In the genomic region with DNA sequence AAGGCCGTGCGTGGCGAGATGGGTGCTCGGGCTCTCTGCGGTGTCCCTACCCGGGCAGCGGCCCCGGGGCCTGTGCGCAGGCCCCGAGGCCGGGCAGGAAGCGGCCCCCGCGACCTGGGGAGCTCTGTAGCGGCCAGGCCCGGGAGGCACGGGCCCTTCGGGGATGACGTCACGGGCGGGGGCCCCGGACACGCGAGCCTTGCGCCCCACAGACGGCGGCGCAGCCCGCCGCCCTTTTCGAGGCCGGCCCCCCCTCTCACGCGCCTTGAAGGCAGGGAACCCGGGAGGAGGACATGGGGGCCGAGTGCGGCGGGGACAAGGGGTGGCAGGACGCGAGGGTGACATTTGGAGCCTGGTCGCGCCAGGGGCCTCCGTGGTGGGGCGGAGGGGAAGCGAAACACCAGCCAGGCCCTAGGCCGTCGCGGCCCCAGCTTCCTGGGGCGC, we compare ENCODE assay signal across 8 cellular contexts. TPM values are rescaled to one million over a fixed set of nuclear protein-coding genes. Genes with fewer than 3 reads are reported as not detected.
DNase-seq lines count a peak whose midpoint lies in the region; ATAC-seq, FAIRE-seq and TF ChIP-seq lines count a peak whose summit lies in the region.

No MANE protein-coding gene starts in this region.

- peak overlapping the region; percentile 96 for H3K4me2 ChIP-seq in Loucy (ENCODE audit: low read depth, low read length, poor library complexity, severe bottlenecking)
- H3K4me2 ChIP-seq in endothelial cell of umbilical vein (ENCODE audit: insufficient read depth, low read length), result peak overlapping the region; percentile 42

- H3K27me3 Mint-ChIP-seq in CD4-positive, CD25-positive, alpha-beta regulatory T cell, result peaks cover 9% of the 10 kb centered on the region
- peaks cover 8% of the 10 kb centered on the region for H3K27me3 Mint-ChIP-seq in activated CD8-positive, alpha-beta T cell treated with anti-CD3 and anti-CD28 coated beads, Interleukin-2, amount 10 ng/mL, durations not matched to agents 7 days and 5 days (ENCODE audit: low read depth)

- H3K36me3 ChIP-seq in CD4-positive, CD25-positive, alpha-beta regulatory T cell (ENCODE audit: control insufficient read depth, insufficient read depth, low read length), result no peaks in the 10 kb centered on the region
- H3K36me3 ChIP-seq in Loucy (ENCODE audit: insufficient read depth, low read length), result no peaks in the 10 kb centered on the region
- no peaks in the 10 kb centered on the region for H3K36me3 ChIP-seq in endothelial cell of umbilical vein (ENCODE audit: control insufficient read depth in 2 of 2, extremely low read depth in 1 of 2, insufficient read depth in 2 of 2, low read length in 2 of 2)
- no peaks in the 10 kb centered on the region for H3K36me3 ChIP-seq in mucosa of stomach (ENCODE audit: control insufficient read depth, insufficient read depth, low read length)
- no peaks in the 10 kb centered on the region for H3K36me3 ChIP-seq in subcutaneous abdominal adipose tissue (ENCODE audit: control insufficient read depth in 5 of 5, insufficient read depth in 5 of 5, low read length in 5 of 5)

- POLR2A ChIA-PET in activated CD8-positive, alpha-beta T cell treated with anti-CD3 and anti-CD28 coated beads, Interleukin-2, amount 10 ng/mL, durations not matched to agents 7 days and 5 days (lab: Charles Lee), result interaction anchor here (0.5 to 2.8 kb wide), 9 partner anchors 10 to 233 kb away, joined by 3 to 38 read pairs (median 4); a partner anchor contains a TSS
- POLR2A ChIA-PET in endothelial cell of umbilical vein (lab: Charles Lee), result no interaction called here

- dilution Hi-C loops in endothelial cell of umbilical vein (cut with MboI; ENCODE audit: extremely low pct_ligation_motif_present, low sequenced_read_pairs), result no loop called here

- peaks cover 20% of the 10 kb centered on the region for H3K4me1 ChIP-seq in CD4-positive, CD25-positive, alpha-beta regulatory T cell (ENCODE audit: control insufficient read depth, insufficient read depth, low read length, poor library complexity, severe bottlenecking)
- peaks cover 39% of the 10 kb centered on the region for H3K4me1 ChIP-seq in Loucy (ENCODE audit: insufficient read depth, low read length, poor library complexity, severe bottlenecking)
- H3K4me1 ChIP-seq in endothelial cell of umbilical vein (ENCODE audit: control insufficient read depth, extremely low read depth, insufficient read depth, low read length), result peaks cover 30% of the 10 kb centered on the region
- peaks cover 38% of the 10 kb centered on the region for H3K4me1 ChIP-seq in mucosa of stomach (ENCODE audit: control insufficient read depth, insufficient read depth, low read length)
- peaks cover 6 to 43% (median 31%) of the 10 kb centered on the region in 5 donors for H3K4me1 ChIP-seq in subcutaneous abdominal adipose tissue (ENCODE audit: control insufficient read depth in 5 of 5, insufficient read depth in 5 of 5, low read length in 5 of 5)

- peaks cover 58% of the 10 kb centered on the region for H3K79me2 ChIP-seq in Loucy (ENCODE audit: insufficient read depth, low read length)
- peaks cover 56% of the 10 kb centered on the region for H3K79me2 ChIP-seq in endothelial cell of umbilical vein (ENCODE audit: control insufficient read depth, insufficient read depth, low read length)

- H3F3A ChIP-seq in Loucy (ENCODE audit: low read depth), result no peaks in the 10 kb centered on the region

- peak; percentile 21 for ATAC-seq in CD4-positive, CD25-positive, alpha-beta regulatory T cell (ENCODE audit: low read depth in 2 of 2)
- ATAC-seq in activated CD8-positive, alpha-beta T cell treated with anti-CD3 and anti-CD28 coated beads, Interleukin-2, amount 10 ng/mL, durations not matched to agents 7 days and 5 days, result peak; percentile 54

- peak; percentile 40 to 66 (median 46) for DNase-seq in CD4-positive, CD25-positive, alpha-beta regulatory T cell
- DNase-seq in GM20000 (ENCODE audit: low spot score) (peak; percentile 89), endothelial cell of umbilical vein (ENCODE audit: low read depth, low spot score) (peak; percentile 19), DMS79 (lab: John Stamatoyannopoulos, UW) (no peak)
- DNase-seq in activated CD8-positive, alpha-beta T cell treated with anti-CD3 and anti-CD28 coated beads, Interleukin-2, amount 10 ng/mL, durations not matched to agents 7 days and 5 days, result peak; percentile 68

- TSS peak; percentile 79 for BruUV-seq in endothelial cell of umbilical vein (replicated peaks; lab: Mats Ljungman, UMichigan)

- H2AFZ ChIP-seq in Loucy (ENCODE audit: low read length), result peak overlapping the region; percentile 51
- peak overlapping the region; percentile 16 for H2AFZ ChIP-seq in endothelial cell of umbilical vein (ENCODE audit: low read depth, low read length)

- H3K9me3 Mint-ChIP-seq in CD4-positive, CD25-positive, alpha-beta regulatory T cell, result no peaks in the 10 kb centered on the region
- H3K9me3 Mint-ChIP-seq in activated CD8-positive, alpha-beta T cell treated with anti-CD3 and anti-CD28 coated beads, Interleukin-2, amount 10 ng/mL, durations not matched to agents 7 days and 5 days (ENCODE audit: insufficient read depth), result no peaks in the 10 kb centered on the region

- H3K9me2 ChIP-seq in Loucy (replicated peaks; ENCODE audit: low read depth, low read length), result no peaks in the 10 kb centered on the region

- no peaks in the 10 kb centered on the region for H3K9me3 ChIP-seq in CD4-positive, CD25-positive, alpha-beta regulatory T cell (ENCODE audit: control insufficient read depth in 2 of 2, low read length in 2 of 2)
- H3K9me3 ChIP-seq in Loucy (ENCODE audit: insufficient read depth, low read depth, low read length) (no peaks in the 10 kb centered on the region), endothelial cell of umbilical vein (replicated peaks; ENCODE audit: control insufficient read depth, insufficient read depth, low read length) (no peaks in the 10 kb centered on the region), mucosa of stomach (ENCODE audit: control insufficient read depth, low read length) (no peaks in the 10 kb centered on the region), subcutaneous abdominal adipose tissue (ENCODE audit: control insufficient read depth in 5 of 5, low read length in 5 of 5) (no peaks in the 10 kb centered on the region)

- peak overlapping the region; percentile 97 for H3K9ac ChIP-seq in Loucy (ENCODE audit: low read depth, low read length, poor library complexity, severe bottlenecking)
- H3K9ac ChIP-seq in endothelial cell of umbilical vein (replicated peaks; ENCODE audit: extremely low read depth, insufficient read depth, low read length), result peak overlapping the region; percentile 86
- peak overlapping the region; percentile 88 for H3K9ac ChIP-seq in mucosa of stomach (ENCODE audit: low read length)
- peak overlapping the region in 4 of 5 donors; percentile 70 to 86 (median 78) for H3K9ac ChIP-seq in subcutaneous abdominal adipose tissue (ENCODE audit: low read length in 5 of 5)

- no peaks in the 10 kb centered on the region for H3K9me1 ChIP-seq in endothelial cell of umbilical vein (replicated peaks; ENCODE audit: control insufficient read depth, extremely low read depth, insufficient read depth, low read length)

- no peaks in the 10 kb centered on the region for H3K27me3 ChIP-seq in CD4-positive, CD25-positive, alpha-beta regulatory T cell (ENCODE audit: control insufficient read depth, insufficient read depth, low read length)
- H3K27me3 ChIP-seq in Loucy (ENCODE audit: insufficient read depth, low read length, poor library complexity, severe bottlenecking), result peaks cover 10% of the 10 kb centered on the region
- H3K27me3 ChIP-seq in endothelial cell of umbilical vein (ENCODE audit: control insufficient read depth in 2 of 2, insufficient read depth in 2 of 2, low read length in 2 of 2), result no peaks in the 10 kb centered on the region
- no peaks in the 10 kb centered on the region for H3K27me3 ChIP-seq in mucosa of stomach (ENCODE audit: control insufficient read depth, insufficient read depth, low read length)
- H3K27me3 ChIP-seq in subcutaneous abdominal adipose tissue (ENCODE audit: control insufficient read depth in 5 of 5, insufficient read depth in 4 of 5, low read length in 5 of 5), result no peaks in the 10 kb centered on the region

- peaks cover 34% of the 10 kb centered on the region for H4K20me1 ChIP-seq in Loucy (ENCODE audit: insufficient read depth, low read length, poor library complexity, severe bottlenecking)
- H4K20me1 ChIP-seq in endothelial cell of umbilical vein (replicated peaks; ENCODE audit: control insufficient read depth, extremely low read depth, insufficient read depth, low read length), result no peaks in the 10 kb centered on the region

- peak overlapping the region; percentile 76 for H3K27ac ChIP-seq in CD4-positive, CD25-positive, alpha-beta regulatory T cell (ENCODE audit: insufficient read depth, low read length, poor library complexity, severe bottlenecking)
- H3K27ac ChIP-seq in endothelial cell of umbilical vein (ENCODE audit: insufficient read depth, low read depth, low read length) (peak overlapping the region; percentile 79), subcutaneous abdominal adipose tissue (ENCODE audit: low read depth, low read length) (peak overlapping the region; percentile 80)

- H3K4me3 ChIP-seq in CD4-positive, CD25-positive, alpha-beta regulatory T cell (ENCODE audit: low read depth, low read length), result no peak overlapping the region
- peak overlapping the region; percentile 90 for H3K4me3 ChIP-seq in Loucy (ENCODE audit: low read length, poor library complexity, severe bottlenecking)
- peak overlapping the region; percentile 65 to 91 (median 69) for H3K4me3 ChIP-seq in endothelial cell of umbilical vein (replicated peaks in 1 of 3; ENCODE audit: insufficient read depth in 1 of 3, low read depth in 1 of 3, low read length in 3 of 3)
- peak overlapping the region; percentile 15 for H3K4me3 ChIP-seq in mucosa of stomach (ENCODE audit: low read length)
- H3K4me3 ChIP-seq in subcutaneous abdominal adipose tissue (ENCODE audit: low read depth in 1 of 5, low read length in 5 of 5), result peak overlapping the region in 4 of 5 donors; percentile 70 to 73 (median 71)

- H3K27ac Mint-ChIP-seq in CD4-positive, CD25-positive, alpha-beta regulatory T cell, result peak overlapping the region in 1 of 3 donors; percentile 79
- peak overlapping the region; percentile 92 for H3K27ac Mint-ChIP-seq in activated CD8-positive, alpha-beta T cell treated with anti-CD3 and anti-CD28 coated beads, Interleukin-2, amount 10 ng/mL, durations not matched to agents 7 days and 5 days

- FAIRE-seq in endothelial cell of umbilical vein (lab: Jason Lieb, UNC), result no peak

- H3K4me1 Mint-ChIP-seq in CD4-positive, CD25-positive, alpha-beta regulatory T cell, result peaks cover 0 to 41% (median 18%) of the 10 kb centered on the region in 4 donors
- H3K4me1 Mint-ChIP-seq in activated CD8-positive, alpha-beta T cell treated with anti-CD3 and anti-CD28 coated beads, Interleukin-2, amount 10 ng/mL, durations not matched to agents 7 days and 5 days (ENCODE audit: low read depth), result peaks cover 46% of the 10 kb centered on the region

- no peaks in the 10 kb centered on the region for H3K36me3 Mint-ChIP-seq in CD4-positive, CD25-positive, alpha-beta regulatory T cell
- peaks cover 6% of the 10 kb centered on the region for H3K36me3 Mint-ChIP-seq in activated CD8-positive, alpha-beta T cell treated with anti-CD3 and anti-CD28 coated beads, Interleukin-2, amount 10 ng/mL, durations not matched to agents 7 days and 5 days (ENCODE audit: low read depth)

- intact Hi-C loops in endothelial cell of umbilical vein (cut with micrococcal nuclease), result loop anchor here (1.0 to 5.0 kb wide), 5 partner anchors 12 to 195 kb away; no protein-coding TSS in a partner anchor

- CTCF ChIA-PET in activated CD8-positive, alpha-beta T cell treated with anti-CD3 and anti-CD28 coated beads, Interleukin-2, amount 10 ng/mL, durations not matched to agents 7 days and 5 days (lab: Charles Lee), result interaction anchor here (0.7 to 2.1 kb wide), 13 partner anchors 9 to 352 kb away, joined by 3 to 21 read pairs (median 4); no protein-coding TSS in a partner anchor
- CTCF ChIA-PET in endothelial cell of umbilical vein (lab: Charles Lee), result interaction anchor here (0.7 to 2.9 kb wide), 8 partner anchors 18 to 237 kb away, joined by 3 to 7 read pairs (median 4); a partner anchor contains a TSS

- TF ChIP-seq CTCF in GM20000 (IDR thresholded peaks at IDR 0.05; ENCODE audit: extremely low read depth, missing control alignments) (no peak), Loucy (conservative IDR thresholded peaks at IDR 0.05; ENCODE audit: low read length) (no peak), endothelial cell of umbilical vein (IDR thresholded peaks at IDR 0.05; ENCODE audit: extremely low read depth in 1 of 2, insufficient read depth in 1 of 2, low read depth in 1 of 2, low read length in 2 of 2) (no peak)

- TF ChIP-seq POLR2A in endothelial cell of umbilical vein (IDR thresholded peaks at IDR 0.05; ENCODE audit: low read depth, low read length), result no peak

- H3K4me3 Mint-ChIP-seq in CD4-positive, CD25-positive, alpha-beta regulatory T cell, result peak overlapping the region; percentile 89 to 96 (median 92)
- H3K4me3 Mint-ChIP-seq in activated CD8-positive, alpha-beta T cell treated with anti-CD3 and anti-CD28 coated beads, Interleukin-2, amount 10 ng/mL, durations not matched to agents 7 days and 5 days, result peak overlapping the region; percentile 87

RNA-seq across cellular contexts. Expression of a gene that starts 1.1 kb away (rescaled TPM):
- 11.4 TPM for total RNA-seq in CD4-positive, CD25-positive, alpha-beta regulatory T cell
- polyA plus RNA-seq in CD4-positive, CD25-positive, alpha-beta regulatory T cell, result 1 to 10 TPM in 3 of 4 donors, under 1 TPM in 1; 0.80 to 1.2 (median 1.1) TPM
- total RNA-seq in activated CD8-positive, alpha-beta T cell treated with anti-CD3 and anti-CD28 coated beads, Interleukin-2, amount 10 ng/mL, durations not matched to agents 7 days and 5 days, result 10 to 100 TPM; 24.4 to 24.6 TPM
- 43.3 and 47.3 TPM in 2 replicates for total RNA-seq in endothelial cell of umbilical vein
- 7.4 and 7.8 TPM in 2 replicates for polyA plus RNA-seq in endothelial cell of umbilical vein
- polyA plus RNA-seq in endothelial cell of umbilical vein (2011; cell fraction: cytosol; rRNA removed), result 5.2 and 6.3 TPM in 2 replicates
- polyA plus RNA-seq in endothelial cell of umbilical vein (2011; cell fraction: nucleus; rRNA removed), result 17.5 and 19.2 TPM in 2 replicates
- polyA plus RNA-seq in endothelial cell of umbilical vein (2012), result 14.2 and 19.1 TPM in 2 replicates
- polyA minus RNA-seq in endothelial cell of umbilical vein, result 8.2 and 14.0 TPM in 2 replicates
- polyA minus RNA-seq in endothelial cell of umbilical vein (2011; cell fraction: cytosol; rRNA and poly(A)+ RNA removed), result 9.0 TPM
- 17.7 and 21.7 TPM in 2 replicates for polyA minus RNA-seq in endothelial cell of umbilical vein (2011; cell fraction: nucleus; rRNA and poly(A)+ RNA removed)
